In the genomic region with DNA sequence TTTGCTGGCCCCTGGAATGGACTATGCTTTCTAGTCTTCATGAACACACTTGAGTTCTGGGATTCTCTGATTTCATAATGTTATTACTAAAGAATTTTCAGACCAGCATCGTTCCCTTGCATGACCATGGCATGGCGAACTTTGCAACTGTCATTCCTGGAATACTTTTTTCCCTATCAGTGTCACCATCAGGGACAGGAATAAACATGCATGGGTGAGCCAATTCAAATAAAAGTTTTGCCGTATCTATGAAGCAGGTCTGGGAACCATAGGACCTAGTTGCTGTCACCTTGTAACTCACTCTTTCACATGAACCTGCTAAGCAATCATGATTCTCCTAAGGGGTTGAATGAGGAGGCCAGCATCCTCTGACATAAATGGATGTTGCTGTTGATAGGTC, we compare ENCODE assay signal across 2 cellular contexts.
TF ChIP-seq lines count a peak whose summit lies in the region.

No MANE protein-coding gene starts in this region.

TF ChIP-seq in K562, 482 proteins besides CTCF, POLR2A, EP300 and RAD21 (continues in another document):
- TF ChIP-seq, protein P1, sequence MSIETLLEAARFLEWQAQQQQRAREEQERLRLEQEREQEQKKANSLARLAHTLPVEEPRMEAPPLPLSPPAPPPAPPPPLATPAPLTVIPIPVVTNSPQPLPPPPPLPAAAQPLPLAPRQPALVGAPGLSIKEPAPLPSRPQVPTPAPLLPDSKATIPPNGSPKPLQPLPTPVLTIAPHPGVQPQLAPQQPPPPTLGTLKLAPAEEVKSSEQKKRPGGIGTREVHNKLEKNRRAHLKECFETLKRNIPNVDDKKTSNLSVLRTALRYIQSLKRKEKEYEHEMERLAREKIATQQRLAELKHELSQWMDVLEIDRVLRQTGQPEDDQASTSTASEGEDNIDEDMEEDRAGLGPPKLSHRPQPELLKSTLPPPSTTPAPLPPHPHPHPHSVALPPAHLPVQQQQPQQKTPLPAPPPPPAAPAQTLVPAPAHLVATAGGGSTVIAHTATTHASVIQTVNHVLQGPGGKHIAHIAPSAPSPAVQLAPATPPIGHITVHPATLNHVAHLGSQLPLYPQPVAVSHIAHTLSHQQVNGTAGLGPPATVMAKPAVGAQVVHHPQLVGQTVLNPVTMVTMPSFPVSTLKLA (conservative IDR thresholded peaks at IDR 0.05), result no peak
- TF ChIP-seq ZBTB1 (CRISPR knock-in tag; IDR thresholded peaks at IDR 0.05; ENCODE audit: borderline replicate concordance, low read depth), result no peak
- TF ChIP-seq, protein P2, sequence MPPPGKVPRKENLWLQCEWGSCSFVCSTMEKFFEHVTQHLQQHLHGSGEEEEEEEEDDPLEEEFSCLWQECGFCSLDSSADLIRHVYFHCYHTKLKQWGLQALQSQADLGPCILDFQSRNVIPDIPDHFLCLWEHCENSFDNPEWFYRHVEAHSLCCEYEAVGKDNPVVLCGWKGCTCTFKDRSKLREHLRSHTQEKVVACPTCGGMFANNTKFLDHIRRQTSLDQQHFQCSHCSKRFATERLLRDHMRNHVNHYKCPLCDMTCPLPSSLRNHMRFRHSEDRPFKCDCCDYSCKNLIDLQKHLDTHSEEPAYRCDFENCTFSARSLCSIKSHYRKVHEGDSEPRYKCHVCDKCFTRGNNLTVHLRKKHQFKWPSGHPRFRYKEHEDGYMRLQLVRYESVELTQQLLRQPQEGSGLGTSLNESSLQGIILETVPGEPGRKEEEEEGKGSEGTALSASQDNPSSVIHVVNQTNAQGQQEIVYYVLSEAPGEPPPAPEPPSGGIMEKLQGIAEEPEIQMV (tag; conservative IDR thresholded peaks at IDR 0.05; ENCODE audit: low read depth), result no peak
- TF ChIP-seq, protein P3, sequence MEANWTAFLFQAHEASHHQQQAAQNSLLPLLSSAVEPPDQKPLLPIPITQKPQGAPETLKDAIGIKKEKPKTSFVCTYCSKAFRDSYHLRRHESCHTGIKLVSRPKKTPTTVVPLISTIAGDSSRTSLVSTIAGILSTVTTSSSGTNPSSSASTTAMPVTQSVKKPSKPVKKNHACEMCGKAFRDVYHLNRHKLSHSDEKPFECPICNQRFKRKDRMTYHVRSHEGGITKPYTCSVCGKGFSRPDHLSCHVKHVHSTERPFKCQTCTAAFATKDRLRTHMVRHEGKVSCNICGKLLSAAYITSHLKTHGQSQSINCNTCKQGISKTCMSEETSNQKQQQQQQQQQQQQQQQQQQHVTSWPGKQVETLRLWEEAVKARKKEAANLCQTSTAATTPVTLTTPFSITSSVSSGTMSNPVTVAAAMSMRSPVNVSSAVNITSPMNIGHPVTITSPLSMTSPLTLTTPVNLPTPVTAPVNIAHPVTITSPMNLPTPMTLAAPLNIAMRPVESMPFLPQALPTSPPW (CRISPR knock-in tag; IDR thresholded peaks at IDR 0.05), result no peak
- no peak for TF ChIP-seq IRF2 (CRISPR knock-in tag; IDR thresholded peaks at IDR 0.05)
- TF ChIP-seq KHSRP (IDR thresholded peaks at IDR 0.05), result no peak
- TF ChIP-seq, protein P4, sequence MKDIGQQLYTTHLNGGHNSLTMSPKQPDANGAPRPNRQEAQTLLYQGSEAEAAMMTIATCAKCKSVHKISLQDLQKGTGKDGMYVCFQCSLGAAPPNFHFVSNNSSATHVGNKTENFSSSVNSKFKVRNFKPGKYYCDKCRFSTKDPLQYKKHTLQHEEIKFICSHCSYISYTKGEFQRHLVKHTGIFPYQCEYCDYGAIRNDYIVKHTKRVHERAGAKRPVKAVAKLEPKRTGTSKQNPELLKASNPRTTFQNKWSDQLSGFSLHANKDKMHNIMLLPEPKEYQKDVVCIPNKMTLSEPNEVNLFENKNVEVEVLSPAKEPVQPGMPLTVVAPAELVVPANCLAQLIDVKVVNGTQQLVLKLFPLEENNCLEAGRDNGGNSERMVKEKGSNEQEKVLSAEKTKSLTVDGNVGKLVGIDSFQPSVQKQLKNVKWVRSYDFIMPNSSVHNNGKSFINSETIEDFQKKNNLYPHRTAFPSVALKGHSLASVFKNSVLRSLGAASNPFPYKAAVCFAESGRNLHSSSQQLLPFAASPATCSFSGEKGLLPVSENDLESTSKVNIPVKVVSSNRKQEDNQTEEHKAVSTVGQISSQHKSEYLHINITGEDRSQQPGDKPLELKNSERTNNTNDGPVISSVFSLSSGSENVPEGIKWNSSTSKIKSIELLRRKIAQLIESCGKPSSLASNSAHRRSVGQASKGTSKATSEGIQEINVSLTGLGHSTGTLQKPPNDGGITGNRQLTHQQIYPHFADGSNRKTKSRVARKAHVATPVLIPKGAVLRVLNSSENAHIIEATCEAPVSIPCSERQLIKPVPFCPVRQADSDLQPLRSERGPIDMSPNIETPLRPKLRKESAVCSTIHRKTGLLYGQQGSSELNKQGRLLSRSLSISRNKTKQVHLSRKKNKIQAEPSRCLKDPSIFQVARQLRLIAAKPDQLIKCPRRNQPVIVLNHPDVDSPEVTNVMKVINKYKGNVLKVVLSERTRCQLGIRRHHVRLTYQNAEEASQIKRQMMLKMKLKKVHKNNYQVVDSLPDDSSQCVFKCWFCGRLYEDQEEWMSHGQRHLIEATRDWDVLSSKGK (CRISPR knock-in tag; IDR thresholded peaks at IDR 0.05), result no peak
- TF ChIP-seq, protein P5, sequence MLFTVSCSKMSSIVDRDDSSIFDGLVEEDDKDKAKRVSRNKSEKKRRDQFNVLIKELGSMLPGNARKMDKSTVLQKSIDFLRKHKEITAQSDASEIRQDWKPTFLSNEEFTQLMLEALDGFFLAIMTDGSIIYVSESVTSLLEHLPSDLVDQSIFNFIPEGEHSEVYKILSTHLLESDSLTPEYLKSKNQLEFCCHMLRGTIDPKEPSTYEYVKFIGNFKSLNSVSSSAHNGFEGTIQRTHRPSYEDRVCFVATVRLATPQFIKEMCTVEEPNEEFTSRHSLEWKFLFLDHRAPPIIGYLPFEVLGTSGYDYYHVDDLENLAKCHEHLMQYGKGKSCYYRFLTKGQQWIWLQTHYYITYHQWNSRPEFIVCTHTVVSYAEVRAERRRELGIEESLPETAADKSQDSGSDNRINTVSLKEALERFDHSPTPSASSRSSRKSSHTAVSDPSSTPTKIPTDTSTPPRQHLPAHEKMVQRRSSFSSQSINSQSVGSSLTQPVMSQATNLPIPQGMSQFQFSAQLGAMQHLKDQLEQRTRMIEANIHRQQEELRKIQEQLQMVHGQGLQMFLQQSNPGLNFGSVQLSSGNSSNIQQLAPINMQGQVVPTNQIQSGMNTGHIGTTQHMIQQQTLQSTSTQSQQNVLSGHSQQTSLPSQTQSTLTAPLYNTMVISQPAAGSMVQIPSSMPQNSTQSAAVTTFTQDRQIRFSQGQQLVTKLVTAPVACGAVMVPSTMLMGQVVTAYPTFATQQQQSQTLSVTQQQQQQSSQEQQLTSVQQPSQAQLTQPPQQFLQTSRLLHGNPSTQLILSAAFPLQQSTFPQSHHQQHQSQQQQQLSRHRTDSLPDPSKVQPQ (CRISPR knock-in tag; IDR thresholded peaks at IDR 0.05; ENCODE audit: borderline replicate concordance), result no peak
- no peak for TF ChIP-seq FOXJ3 (CRISPR knock-in tag; IDR thresholded peaks at IDR 0.05)
- TF ChIP-seq, protein P6, sequence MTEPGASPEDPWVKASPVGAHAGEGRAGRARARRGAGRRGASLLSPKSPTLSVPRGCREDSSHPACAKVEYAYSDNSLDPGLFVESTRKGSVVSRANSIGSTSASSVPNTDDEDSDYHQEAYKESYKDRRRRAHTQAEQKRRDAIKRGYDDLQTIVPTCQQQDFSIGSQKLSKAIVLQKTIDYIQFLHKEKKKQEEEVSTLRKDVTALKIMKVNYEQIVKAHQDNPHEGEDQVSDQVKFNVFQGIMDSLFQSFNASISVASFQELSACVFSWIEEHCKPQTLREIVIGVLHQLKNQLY (CRISPR knock-in tag; conservative IDR thresholded peaks at IDR 0.05), result no peak
- TF ChIP-seq MEIS2 (IDR thresholded peaks at IDR 0.05; ENCODE audit: partially characterized antibody), result no peak
- TF ChIP-seq JUNB (CRISPR knock-in tag; conservative IDR thresholded peaks at IDR 0.05), result no peak
- TF ChIP-seq ZNF76 (CRISPR knock-in tag; IDR thresholded peaks at IDR 0.05; ENCODE audit: borderline replicate concordance), result no peak

TF ChIP-seq in liver, 16 proteins besides CTCF, POLR2A, EP300 and RAD21 (continued from another document):
- TF ChIP-seq, protein P7, sequence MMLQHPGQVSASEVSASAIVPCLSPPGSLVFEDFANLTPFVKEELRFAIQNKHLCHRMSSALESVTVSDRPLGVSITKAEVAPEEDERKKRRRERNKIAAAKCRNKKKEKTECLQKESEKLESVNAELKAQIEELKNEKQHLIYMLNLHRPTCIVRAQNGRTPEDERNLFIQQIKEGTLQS (IDR thresholded peaks at IDR 0.05), result no peak
- TF ChIP-seq EGR1 (IDR thresholded peaks at IDR 0.05; ENCODE audit: low read depth in 2 of 2), result no peak
TF ChIP-seq in liver: peak in this region for 2.
